In the genomic region with DNA sequence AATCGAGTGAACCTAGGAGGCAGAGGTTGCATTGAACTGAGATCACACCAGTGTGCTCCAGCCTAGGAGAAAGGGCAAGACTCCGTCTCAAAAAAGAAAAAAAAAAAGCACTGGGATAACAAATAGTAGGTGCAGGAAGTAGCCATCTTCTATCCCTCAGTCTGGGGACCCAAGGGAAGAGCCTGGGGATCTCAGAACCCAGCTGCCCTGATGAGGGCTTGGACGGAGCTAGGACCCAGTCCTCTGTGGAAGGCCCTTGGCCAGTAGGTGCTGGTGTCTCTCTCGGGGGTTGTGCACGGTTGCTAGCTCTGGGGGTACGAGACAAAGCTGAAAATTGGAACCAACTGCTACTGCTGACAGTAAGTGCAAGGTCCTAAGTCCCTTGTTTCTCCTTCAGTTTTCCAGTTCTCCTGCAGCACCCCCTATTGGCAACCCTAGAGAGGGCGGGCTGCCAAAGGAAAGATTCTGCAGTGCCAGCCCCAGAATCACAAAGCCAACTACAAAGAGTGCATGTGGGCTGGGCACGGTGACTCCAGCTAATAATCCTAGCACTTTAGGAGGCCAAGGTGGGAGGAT, we compare ENCODE assay signal across 8 cellular contexts. TPM values are rescaled to one million over a fixed set of nuclear protein-coding genes. Genes with fewer than 3 reads are reported as not detected.
DNase-seq lines count a peak whose midpoint lies in the region; ATAC-seq, FAIRE-seq and TF ChIP-seq lines count a peak whose summit lies in the region.

No MANE protein-coding gene starts in this region.

- BruUV-seq in Panc1 (replicated peaks; lab: Mats Ljungman, UMichigan) (no TSS peak), GM12878 (replicated peaks; lab: Mats Ljungman, UMichigan) (no TSS peak)

- H2AFZ ChIP-seq in GM12878 (ENCODE audit: control insufficient read depth, low read depth, low read length) = no peak overlapping the region

- TF ChIP-seq EP300 in GM12878 (IDR thresholded peaks at IDR 0.05; ENCODE audit: borderline replicate concordance in 1 of 2, control insufficient read depth in 1 of 2, low read depth in 2 of 2, low read length in 2 of 2) = no peak

- CTCF ChIA-PET in Panc1 (lab: Charles Lee) = interaction anchor here (0.7 kb wide), 1 partner anchor 22 kb away, joined by 5 read pairs; no protein-coding TSS in a partner anchor
- CTCF ChIA-PET in GM12878 (lab: Yijun Ruan, JAX) = interaction anchor here (0.6 to 2.4 kb wide), 10 partner anchors 10 to 287 kb away, joined by 3 to 10 read pairs (median 4); no protein-coding TSS in a partner anchor

- H3K36me3 ChIP-seq in H7 (replicated peaks; ENCODE audit: control insufficient read depth, insufficient read depth, low read length) (peaks cover 3% of the 10 kb centered on the region), Panc1 (ENCODE audit: control insufficient read depth, insufficient read depth, low read length) (0 out of 2 replicates have a peak, but pooled peaks cover 9% of the 10 kb centered on the region), GM12878 (ENCODE audit: control insufficient read depth in 2 of 2, insufficient read depth in 2 of 2, low read length in 1 of 2) (no peaks in the 10 kb centered on the region; a peak in 1 of 4 replicates)
- H3K36me3 ChIP-seq in effector memory CD4-positive, alpha-beta T cell (ENCODE audit: control insufficient read depth, insufficient read depth, low read length) = peaks cover 10% of the 10 kb centered on the region

- FAIRE-seq in GM12878 (lab: Jason Lieb, UNC) = no peak

- H3K9me3 ChIP-seq in Panc1 (ENCODE audit: control insufficient read depth, insufficient read depth, low read depth, low read length) (no peaks in the 10 kb centered on the region), GM12878 (replicated peaks; ENCODE audit: control insufficient read depth, insufficient read depth, low read length) (no peaks in the 10 kb centered on the region)
- H3K9me3 ChIP-seq in effector memory CD4-positive, alpha-beta T cell (ENCODE audit: control insufficient read depth, low read length) = no peaks in the 10 kb centered on the region

- ATAC-seq in Panc1 (0 out of 2 replicates have a peak, but pooled peaks have one; percentile 63), GM12878 (peak; percentile 63), GM21390 (IDR thresholded peaks at IDR 0.05; ENCODE audit: unreplicated experiment) (no peak)

- RAD21 ChIA-PET in GM12878 (lab: Charles Lee; ENCODE audit: unreplicated experiment) = interaction anchor here (0.7 kb wide), 1 partner anchor 215 kb away, joined by 3 read pairs; no protein-coding TSS in a partner anchor

- no peaks in the 10 kb centered on the region for H3K4me1 ChIP-seq in Panc1 (ENCODE audit: control insufficient read depth, insufficient read depth, low read length)
- H3K4me1 ChIP-seq in GM12878 (ENCODE audit: control insufficient read depth, insufficient read depth, low read length) = no peaks in the 10 kb centered on the region
- no peaks in the 10 kb centered on the region for H3K4me1 ChIP-seq in effector memory CD4-positive, alpha-beta T cell (ENCODE audit: control insufficient read depth, insufficient read depth, low read length, poor library complexity, severe bottlenecking)

- TF ChIP-seq POLR2A in GM12878 (IDR thresholded peaks at IDR 0.05; ENCODE audit: low read depth, low read length) = no peak

- DNase-seq in Ammon's horn (ENCODE audit: low spot score) (peak; percentile 79), H7 (peak; percentile 75), Panc1 (ENCODE audit: low read depth, low spot score) (peak; percentile 2), GM12878 (ENCODE audit: low read depth, low spot score) (no peak), iPS-NIHi11 (ENCODE audit: low spot score) (peak; percentile 71)
- peak; percentile 23 to 37 (median 26) for DNase-seq in stimulated activated CD4-positive, alpha-beta T cell treated with anti-CD3 and anti-CD28 coated beads, Interleukin-12 subunit alpha, Interleukin-12 subunit beta, amount 100 ng/mL, for 48 hours (ENCODE audit: low read depth in 2 of 3, low spot score in 1 of 3)
- DNase-seq in effector memory CD4-positive, alpha-beta T cell = no peak

- TF ChIP-seq RAD21 in GM12878 (IDR thresholded peaks at IDR 0.05; ENCODE audit: insufficient read depth, low read depth, low read length) = peak; percentile 61

- POLR2A ChIA-PET in Panc1 (lab: Charles Lee) (interaction anchor here (0.7 kb wide), 1 partner anchor 555 kb away, joined by 12 read pairs; no protein-coding TSS in a partner anchor), GM12878 (lab: Charles Lee) (interaction anchor here (0.6 to 0.7 kb wide), 3 partner anchors 58 to 503 kb away, joined by 3 to 5 read pairs (median 3); no protein-coding TSS in a partner anchor)

- H3K27ac ChIP-seq in Panc1 (ENCODE audit: low read length) = no peak overlapping the region
- H3K27ac ChIP-seq in GM12878 (ENCODE audit: control insufficient read depth, insufficient read depth) = no peak overlapping the region
- H3K27ac ChIP-seq in effector memory CD4-positive, alpha-beta T cell (ENCODE audit: insufficient read depth, low read length, poor library complexity, severe bottlenecking) = no peak overlapping the region

- no peaks in the 10 kb centered on the region for H4K20me1 ChIP-seq in GM12878 (ENCODE audit: control insufficient read depth, insufficient read depth)

- SMC1A ChIA-PET in GM12878 (lab: Charles Lee; ENCODE audit: uncharacterized antibody, unreplicated experiment) = interaction anchor here (1.1 to 1.3 kb wide), 3 partner anchors 18 to 202 kb away, joined by 3 read pairs; no protein-coding TSS in a partner anchor

- H3K4me3 ChIP-seq in H7 (ENCODE audit: insufficient read depth, low read depth, low read length) = no peak overlapping the region
- H3K4me3 ChIP-seq in Panc1 (ENCODE audit: low read depth in 2 of 2, low read length in 2 of 2) = no peak overlapping the region
- H3K4me3 ChIP-seq in GM12878 = no peak overlapping the region
- no peak overlapping the region for H3K4me3 ChIP-seq in effector memory CD4-positive, alpha-beta T cell (ENCODE audit: insufficient read depth, low read depth, low read length, poor library complexity, severe bottlenecking)

- intact Hi-C loops in Panc1 (cut with micrococcal nuclease; ENCODE audit: unreplicated experiment) (no loop called here), GM12878 (cut with micrococcal nuclease; ENCODE audit: unreplicated experiment) (no loop called here)

- WGBS in GM12878 (ENCODE audit: insufficient coverage, insufficient replicate concordance, low lambda C conversion rate, missing lambda C conversion rate) = 82% methylated on average over 7 of the region's 8 CpGs

- H3K4me2 ChIP-seq in GM12878 (ENCODE audit: control insufficient read depth, insufficient read depth) = no peak overlapping the region

- TF ChIP-seq CTCF in Panc1 (IDR thresholded peaks at IDR 0.05) = peak; percentile 77
- TF ChIP-seq CTCF in GM12878 (IDR thresholded peaks at IDR 0.05 in 2 of 3, conservative IDR thresholded peaks at IDR 0.05 in 1 of 3; ENCODE audit: control insufficient read depth in 2 of 3, extremely low read depth in 1 of 3, insufficient read depth in 1 of 3, low read depth in 3 of 3, low read length in 3 of 3) = peak; percentile 55 to 61 (median 58)

- no peaks in the 10 kb centered on the region for H3K79me2 ChIP-seq in GM12878 (ENCODE audit: control insufficient read depth, insufficient read depth, low read length)

- in situ Hi-C loops in Panc1 (cut with HindIII; ENCODE audit: low pct_unique_long_range_greater_than_20kb, low sequenced_read_pairs) (no loop called here), GM12878 (cut with MboI) (no loop called here)

- H3K27me3 ChIP-seq in H7 (ENCODE audit: control insufficient read depth, insufficient read depth, low read length) (no peaks in the 10 kb centered on the region), Panc1 (ENCODE audit: control insufficient read depth, insufficient read depth, low read length) (no peaks in the 10 kb centered on the region), GM12878 (replicated peaks in 1 of 2; ENCODE audit: control insufficient read depth in 2 of 2, insufficient read depth in 2 of 2, low read length in 1 of 2) (no peaks in the 10 kb centered on the region)
- no peaks in the 10 kb centered on the region for H3K27me3 ChIP-seq in effector memory CD4-positive, alpha-beta T cell (replicated peaks; ENCODE audit: control insufficient read depth, insufficient read depth, low read length, poor library complexity, severe bottlenecking)

- no peak overlapping the region for H3K9ac ChIP-seq in GM12878 (ENCODE audit: control insufficient read depth, insufficient read depth, low read length)

TF ChIP-seq in GM12878, 131 proteins besides CTCF, POLR2A, EP300 and RAD21:
- TF ChIP-seq SMC3 (IDR thresholded peaks at IDR 0.05; ENCODE audit: borderline replicate concordance, low read length) (peak; percentile 14; the same call in 1 of the 2 replicates), NR2C1 (IDR thresholded peaks at IDR 0.05) (no peak), PAX8 (IDR thresholded peaks at IDR 0.05) (no peak)

RNA-seq across cellular contexts. Expression of gene KIF1B, which starts 57.6 kb away (rescaled TPM):
- total RNA-seq in H7 (2014; rRNA removed; shearing (Covaris generic)) = 32.1 and 44.8 TPM in 2 replicates
- total RNA-seq in Panc1 (2021; ENCODE audit: unreplicated experiment) = 33.0 TPM
- 14.9 TPM for polyA plus RNA-seq in Panc1 (2012; ENCODE audit: insufficient read length)
- 56.3 and 60.5 TPM in 2 replicates for total RNA-seq in GM12878 (2013; cell fraction: nucleolus; rRNA removed)
- 10.5 and 10.6 TPM in 2 replicates for total RNA-seq in GM12878 (2014; rRNA removed)
- total RNA-seq in GM12878 (2014; rRNA removed; fragmentation: Illumina TruSeq; extraction: Trizol) = 10.6 and 12.3 TPM in 2 replicates
- 13.3 and 16.5 TPM in 2 replicates for total RNA-seq in GM12878 (2021)
- 2.8 TPM for polyA plus RNA-seq in GM12878 (2011; ENCODE audit: low read depth)
- polyA plus RNA-seq in GM12878 (2011; rRNA removed) = 7.5 and 9.0 TPM in 2 replicates
- 8.4 and 11.5 TPM in 2 replicates for polyA plus RNA-seq in GM12878 (2011; cell fraction: cytosol; rRNA removed)
- polyA plus RNA-seq in GM12878 (2011; cell fraction: nucleus; rRNA removed) = 6.0 and 7.3 TPM in 2 replicates
- 2.7 TPM in 2 replicates for polyA plus RNA-seq in GM12878 (2012)
- 14.0 and 17.8 TPM in 2 replicates for polyA plus RNA-seq in GM12878 (2014; fragmentation: Illumina TruSeq; extraction: Trizol)
- 1 to 10 TPM; 2.1 to 2.2 TPM for polyA plus RNA-seq in GM12878 (2014; fragmentation: Nextera tagmentation; extraction: Ambion mirVana)
- 7.9 and 8.5 TPM in 2 replicates for polyA plus RNA-seq in GM12878 (2014; rRNA removed)
- 1 to 10 TPM; 2.6 to 7.4 TPM for polyA plus RNA-seq in GM12878 (2016; fragmentation: Nextera tagmentation; extraction: Ambion mirVana)
- polyA minus RNA-seq in GM12878 (2011; rRNA and poly(A)+ RNA removed) = 18.5 and 18.9 TPM in 2 replicates
- 4.3 and 6.1 TPM in 2 replicates for polyA minus RNA-seq in GM12878 (2011; cell fraction: cytosol; rRNA and poly(A)+ RNA removed)
- polyA minus RNA-seq in GM12878 (2011; cell fraction: nucleus; rRNA and poly(A)+ RNA removed) = 8.2 and 11.3 TPM in 2 replicates

Comparison
In these comparisons a context has a peak if more than half of its experiments do, and no peak if none do; other contexts are left out.
1. DNase-seq: peak in Ammon's horn (single experiment), H7 (single experiment), Panc1 (single experiment), iPS-NIHi11 (single experiment) and stimulated activated CD4-positive, alpha-beta T cell treated with anti-CD3 and anti-CD28 coated beads, Interleukin-12 subunit alpha, Interleukin-12 subunit beta, amount 100 ng/mL, for 48 hours (3 of 3); none in GM12878 (single experiment) and effector memory CD4-positive, alpha-beta T cell (0 of 3).